8 cellular contexts compared by ENCODE assay signal in genomic region chr12:108801736-108802665, GRCh38. TPM values are rescaled to one million over a fixed set of nuclear protein-coding genes. Genes with fewer than 3 reads are reported as not detected.
DNase-seq lines count a peak whose midpoint lies in the region; ATAC-seq, FAIRE-seq and TF ChIP-seq lines count a peak whose summit lies in the region.

No MANE protein-coding gene starts in this region.

- TF ChIP-seq CTCF in ascending aorta (IDR thresholded peaks at IDR 0.05), result no peak

- no peak for TF ChIP-seq POLR2A in GM12892 (IDR thresholded peaks at IDR 0.05; ENCODE audit: low read depth, low read length)

- H3K27me3 ChIP-seq in ascending aorta (no peaks in the 10 kb centered on the region), skeletal muscle satellite cell (ENCODE audit: control insufficient read depth, insufficient read depth, low read length) (no peaks in the 10 kb centered on the region)

- DNase-seq in GM12892 (ENCODE audit: insufficient read length) (no peak), ascending aorta (ENCODE audit: low spot score in 2 of 2) (peak in 1 of 2 donors; percentile 81), iPS DF 4.7 (ENCODE audit: extremely low read depth, low spot score) (peak; percentile 80), NCI-H146 treated with DMSO at 0.1 percent for 48 hours (lab: John Stamatoyannopoulos, UW; ENCODE audit: unreplicated experiment) (no peak), NCI-H1436 treated with DMSO at 0.1 percent for 48 hours (lab: John Stamatoyannopoulos, UW) (no peak)

- no peaks in the 10 kb centered on the region for H3K9me3 ChIP-seq in ascending aorta
- no peaks in the 10 kb centered on the region for H3K9me3 ChIP-seq in skeletal muscle satellite cell (replicated peaks; ENCODE audit: low read length)

- H3K27ac ChIP-seq in ascending aorta, result peak overlapping the region; percentile 92 to 95

- peaks cover 20 to 47% of the 10 kb centered on the region in 2 donors for H3K4me1 ChIP-seq in ascending aorta
- H3K4me1 ChIP-seq in skeletal muscle satellite cell (ENCODE audit: control insufficient read depth, insufficient read depth, low read length), result peaks cover 83% of the 10 kb centered on the region

- H3K4me3 ChIP-seq in ascending aorta, result peak overlapping the region in 1 of 2 donors; percentile 30
- peak overlapping the region; percentile 53 for H3K4me3 ChIP-seq in skeletal muscle satellite cell (ENCODE audit: low read length)

- H3K36me3 ChIP-seq in ascending aorta (peaks cover 43 to 56% of the 10 kb centered on the region in 2 donors), skeletal muscle satellite cell (ENCODE audit: insufficient read depth, low read length) (peaks cover 82% of the 10 kb centered on the region)

- peak overlapping the region; percentile 87 for H3K9ac ChIP-seq in skeletal muscle satellite cell (ENCODE audit: low read depth, low read length)

- intact Hi-C loops in ascending aorta (cut with DNase I), result loop anchor here (1.0 to 5.0 kb wide), 4 partner anchors 34 to 290 kb away; partner anchors contain the start of gene ALKBH2

- no peak for ATAC-seq in GM21390 (IDR thresholded peaks at IDR 0.05; ENCODE audit: unreplicated experiment)
- ATAC-seq in GM21619 (IDR thresholded peaks at IDR 0.05; ENCODE audit: unreplicated experiment), result no peak

- H3K4me2 ChIP-seq in skeletal muscle satellite cell (ENCODE audit: low read length), result peak overlapping the region; percentile 71

- FAIRE-seq in GM12892 (lab: Jason Lieb, UNC), result peak; percentile 14

RNA-seq across cellular contexts. Expression of gene SSH1, which starts 55.4 kb away (rescaled TPM):
- polyA plus RNA-seq in GM12892 (2012; ENCODE audit: missing spikeins), result 9.5 TPM
- 16.1 TPM for total RNA-seq in ascending aorta
- 9.1 and 12.2 TPM in 2 replicates for total RNA-seq in skeletal muscle satellite cell (2012; rRNA removed)
